Comparison of ENCODE assay signal across 1 cellular context in the genomic region with DNA sequence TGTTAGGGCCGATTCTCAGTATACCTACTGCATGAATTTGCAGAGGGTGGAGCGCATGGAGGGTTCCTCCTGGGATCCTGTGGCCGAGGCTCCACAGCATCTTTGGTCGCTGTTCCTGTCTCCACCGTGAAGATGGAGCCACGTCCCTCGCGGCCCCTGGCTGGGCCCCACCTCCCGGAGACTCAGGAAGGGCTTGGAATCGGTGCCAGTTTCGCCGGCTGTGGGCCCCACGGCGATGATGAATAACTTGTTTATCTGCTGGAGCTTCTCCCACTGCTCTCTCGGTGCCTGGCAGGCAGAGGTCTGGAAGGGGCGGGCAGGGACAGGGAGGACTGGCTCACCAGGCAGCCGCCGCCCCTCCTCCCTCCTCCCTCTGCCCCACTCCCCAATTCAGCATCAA.
TF ChIP-seq lines count a peak whose summit lies in the region.

No MANE protein-coding gene starts in this region.

TF ChIP-seq in IMR-90, 13 proteins besides CTCF, POLR2A, EP300 and RAD21 (continued from another document):
- no peak for TF ChIP-seq CEBPB (IDR thresholded peaks at IDR 0.05; ENCODE audit: low read depth, low read length)
- no peak for TF ChIP-seq NFE2L2 (IDR thresholded peaks at IDR 0.05; ENCODE audit: low read depth, low read length)
- TF ChIP-seq CHD1 (IDR thresholded peaks at IDR 0.05; ENCODE audit: low read depth, low read length): no peak
- no peak for TF ChIP-seq USF2 (IDR thresholded peaks at IDR 0.05; ENCODE audit: low read depth, low read length)
- TF ChIP-seq BHLHE40 (IDR thresholded peaks at IDR 0.05; ENCODE audit: low read depth, low read length): 0 out of 2 replicates have a peak, but pooled peaks have one; percentile 4
- TF ChIP-seq MAZ (IDR thresholded peaks at IDR 0.05; ENCODE audit: borderline replicate concordance, low read depth, low read length): peak; percentile 31; the same call in 1 of the 2 replicates
- no peak for TF ChIP-seq SMC3 (IDR thresholded peaks at IDR 0.05; ENCODE audit: low read depth, low read length)
- no peak for TF ChIP-seq RFX5 (IDR thresholded peaks at IDR 0.05; ENCODE audit: low read depth, low read length)
- no peak for TF ChIP-seq MAFK (IDR thresholded peaks at IDR 0.05; ENCODE audit: low read depth, low read length)
